1 cellular context compared by ENCODE assay signal in genomic region chrX:41667631-41668030, GRCh38.
TF ChIP-seq lines count a peak whose summit lies in the region.

No MANE protein-coding gene starts in this region.

TF ChIP-seq in SK-N-SH treated with all-trans-retinoic acid at 6 μM for 48 hours, 23 proteins besides CTCF, POLR2A, EP300 and RAD21 (continued from another document):
- TF ChIP-seq PPARA (CRISPR knock-in tag; IDR thresholded peaks at IDR 0.05; ENCODE audit: borderline replicate concordance) (no peak), GLIS3 (CRISPR knock-in tag; IDR thresholded peaks at IDR 0.05) (no peak), POU6F1 (CRISPR knock-in tag; IDR thresholded peaks at IDR 0.05; ENCODE audit: borderline replicate concordance, low read depth) (no peak), ESRRG (CRISPR knock-in tag; IDR thresholded peaks at IDR 0.05) (no peak), ZFP3 (CRISPR knock-in tag; IDR thresholded peaks at IDR 0.05) (no peak), ZNF8 (CRISPR knock-in tag; IDR thresholded peaks at IDR 0.05) (no peak)
